1 cellular context compared by ENCODE assay signal in the genomic region with DNA sequence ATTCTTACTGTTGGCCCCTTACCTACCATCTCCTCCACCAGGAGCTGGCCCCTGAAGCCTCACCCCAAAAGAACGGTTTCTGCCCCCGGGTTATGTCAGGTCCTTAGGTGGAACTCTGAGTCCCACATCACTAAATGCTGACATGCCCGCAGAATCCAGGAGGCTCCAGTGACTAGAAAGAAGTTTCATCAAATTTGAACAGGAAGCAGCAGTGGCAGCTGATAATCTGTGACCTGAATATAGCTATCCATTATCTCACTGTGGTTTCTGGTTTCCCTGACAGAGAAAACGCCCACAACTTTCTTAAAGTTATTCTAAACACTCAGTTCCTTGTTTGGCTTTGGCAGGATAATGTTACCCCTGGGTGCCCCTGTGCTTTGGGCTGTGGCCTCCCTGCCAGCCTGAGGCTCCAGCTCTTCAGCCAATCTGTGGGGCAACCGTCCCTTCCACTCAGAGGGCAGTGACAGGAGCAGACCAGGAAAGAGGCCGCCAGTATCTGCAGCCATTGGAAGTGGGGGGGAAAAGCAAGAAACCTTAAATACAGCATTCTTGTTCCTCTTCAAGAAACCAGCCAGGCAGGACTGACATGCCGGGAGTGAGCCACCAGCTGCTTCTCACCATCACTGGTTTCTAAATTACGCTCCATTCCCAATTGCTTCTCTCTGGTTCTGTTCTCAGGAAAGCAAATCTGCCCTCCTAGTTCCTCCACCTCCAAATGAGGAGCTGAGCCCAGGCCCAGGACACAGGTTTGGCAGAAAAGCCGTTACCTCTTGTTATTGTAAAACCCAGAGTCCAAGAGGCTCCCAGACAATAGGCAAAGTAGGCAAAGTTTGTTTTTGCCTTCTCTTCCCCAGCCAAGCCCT.
A peak's percentile ranks its signal among the peaks of the same experiment; 100 is the strongest.
TF ChIP-seq lines count a peak whose summit lies in the region.

No MANE protein-coding gene starts in this region.

TF ChIP-seq in K562, 482 proteins besides CTCF, POLR2A, EP300 and RAD21 (continued from another document and continues in another):
- TF ChIP-seq, protein P1, sequence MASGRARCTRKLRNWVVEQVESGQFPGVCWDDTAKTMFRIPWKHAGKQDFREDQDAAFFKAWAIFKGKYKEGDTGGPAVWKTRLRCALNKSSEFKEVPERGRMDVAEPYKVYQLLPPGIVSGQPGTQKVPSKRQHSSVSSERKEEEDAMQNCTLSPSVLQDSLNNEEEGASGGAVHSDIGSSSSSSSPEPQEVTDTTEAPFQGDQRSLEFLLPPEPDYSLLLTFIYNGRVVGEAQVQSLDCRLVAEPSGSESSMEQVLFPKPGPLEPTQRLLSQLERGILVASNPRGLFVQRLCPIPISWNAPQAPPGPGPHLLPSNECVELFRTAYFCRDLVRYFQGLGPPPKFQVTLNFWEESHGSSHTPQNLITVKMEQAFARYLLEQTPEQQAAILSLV (tag; IDR thresholded peaks at IDR 0.05) = no peak
- no peak for TF ChIP-seq MYBL2 (IDR thresholded peaks at IDR 0.05; ENCODE audit: low read depth)
- TF ChIP-seq MYBL2 (CRISPR knock-in tag; IDR thresholded peaks at IDR 0.05; ENCODE audit: borderline replicate concordance) = no peak
- TF ChIP-seq, protein P2, sequence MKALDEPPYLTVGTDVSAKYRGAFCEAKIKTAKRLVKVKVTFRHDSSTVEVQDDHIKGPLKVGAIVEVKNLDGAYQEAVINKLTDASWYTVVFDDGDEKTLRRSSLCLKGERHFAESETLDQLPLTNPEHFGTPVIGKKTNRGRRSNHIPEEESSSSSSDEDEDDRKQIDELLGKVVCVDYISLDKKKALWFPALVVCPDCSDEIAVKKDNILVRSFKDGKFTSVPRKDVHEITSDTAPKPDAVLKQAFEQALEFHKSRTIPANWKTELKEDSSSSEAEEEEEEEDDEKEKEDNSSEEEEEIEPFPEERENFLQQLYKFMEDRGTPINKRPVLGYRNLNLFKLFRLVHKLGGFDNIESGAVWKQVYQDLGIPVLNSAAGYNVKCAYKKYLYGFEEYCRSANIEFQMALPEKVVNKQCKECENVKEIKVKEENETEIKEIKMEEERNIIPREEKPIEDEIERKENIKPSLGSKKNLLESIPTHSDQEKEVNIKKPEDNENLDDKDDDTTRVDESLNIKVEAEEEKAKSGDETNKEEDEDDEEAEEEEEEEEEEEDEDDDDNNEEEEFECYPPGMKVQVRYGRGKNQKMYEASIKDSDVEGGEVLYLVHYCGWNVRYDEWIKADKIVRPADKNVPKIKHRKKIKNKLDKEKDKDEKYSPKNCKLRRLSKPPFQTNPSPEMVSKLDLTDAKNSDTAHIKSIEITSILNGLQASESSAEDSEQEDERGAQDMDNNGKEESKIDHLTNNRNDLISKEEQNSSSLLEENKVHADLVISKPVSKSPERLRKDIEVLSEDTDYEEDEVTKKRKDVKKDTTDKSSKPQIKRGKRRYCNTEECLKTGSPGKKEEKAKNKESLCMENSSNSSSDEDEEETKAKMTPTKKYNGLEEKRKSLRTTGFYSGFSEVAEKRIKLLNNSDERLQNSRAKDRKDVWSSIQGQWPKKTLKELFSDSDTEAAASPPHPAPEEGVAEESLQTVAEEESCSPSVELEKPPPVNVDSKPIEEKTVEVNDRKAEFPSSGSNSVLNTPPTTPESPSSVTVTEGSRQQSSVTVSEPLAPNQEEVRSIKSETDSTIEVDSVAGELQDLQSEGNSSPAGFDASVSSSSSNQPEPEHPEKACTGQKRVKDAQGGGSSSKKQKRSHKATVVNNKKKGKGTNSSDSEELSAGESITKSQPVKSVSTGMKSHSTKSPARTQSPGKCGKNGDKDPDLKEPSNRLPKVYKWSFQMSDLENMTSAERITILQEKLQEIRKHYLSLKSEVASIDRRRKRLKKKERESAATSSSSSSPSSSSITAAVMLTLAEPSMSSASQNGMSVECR (CRISPR knock-in tag; IDR thresholded peaks at IDR 0.05) = no peak
- TF ChIP-seq RFX1 (IDR thresholded peaks at IDR 0.05) = no peak; the same call in 1 of the 2 replicates
- no peak for TF ChIP-seq ZC3H11A (IDR thresholded peaks at IDR 0.05; ENCODE audit: low read depth, low read length)
- no peak for TF ChIP-seq TAF9B (IDR thresholded peaks at IDR 0.05; ENCODE audit: partially characterized antibody)
- peak; percentile 7 for TF ChIP-seq RBM25 (IDR thresholded peaks at IDR 0.05; ENCODE audit: low read depth, low read length, severe bottlenecking)
- TF ChIP-seq GTF2A2 (tag; IDR thresholded peaks at IDR 0.05) = no peak
- TF ChIP-seq, protein P3, sequence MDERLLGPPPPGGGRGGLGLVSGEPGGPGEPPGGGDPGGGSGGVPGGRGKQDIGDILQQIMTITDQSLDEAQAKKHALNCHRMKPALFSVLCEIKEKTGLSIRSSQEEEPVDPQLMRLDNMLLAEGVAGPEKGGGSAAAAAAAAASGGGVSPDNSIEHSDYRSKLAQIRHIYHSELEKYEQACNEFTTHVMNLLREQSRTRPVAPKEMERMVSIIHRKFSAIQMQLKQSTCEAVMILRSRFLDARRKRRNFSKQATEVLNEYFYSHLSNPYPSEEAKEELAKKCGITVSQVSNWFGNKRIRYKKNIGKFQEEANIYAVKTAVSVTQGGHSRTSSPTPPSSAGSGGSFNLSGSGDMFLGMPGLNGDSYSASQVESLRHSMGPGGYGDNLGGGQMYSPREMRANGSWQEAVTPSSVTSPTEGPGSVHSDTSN (CRISPR knock-in tag; IDR thresholded peaks at IDR 0.05; ENCODE audit: low read depth) = peak; percentile 47; the same call in 1 of the 2 replicates
- TF ChIP-seq, protein P3 (tag; conservative IDR thresholded peaks at IDR 0.05; ENCODE audit: low read depth) = peak; percentile 92
- TF ChIP-seq, protein P4, sequence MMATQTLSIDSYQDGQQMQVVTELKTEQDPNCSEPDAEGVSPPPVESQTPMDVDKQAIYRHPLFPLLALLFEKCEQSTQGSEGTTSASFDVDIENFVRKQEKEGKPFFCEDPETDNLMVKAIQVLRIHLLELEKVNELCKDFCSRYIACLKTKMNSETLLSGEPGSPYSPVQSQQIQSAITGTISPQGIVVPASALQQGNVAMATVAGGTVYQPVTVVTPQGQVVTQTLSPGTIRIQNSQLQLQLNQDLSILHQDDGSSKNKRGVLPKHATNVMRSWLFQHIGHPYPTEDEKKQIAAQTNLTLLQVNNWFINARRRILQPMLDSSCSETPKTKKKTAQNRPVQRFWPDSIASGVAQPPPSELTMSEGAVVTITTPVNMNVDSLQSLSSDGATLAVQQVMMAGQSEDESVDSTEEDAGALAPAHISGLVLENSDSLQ (IDR thresholded peaks at IDR 0.05) = peak; percentile 91
- TF ChIP-seq NCOA6 (IDR thresholded peaks at IDR 0.05) = no peak
- TF ChIP-seq ZNF212 (CRISPR knock-in tag; IDR thresholded peaks at IDR 0.05) = no peak
- peak; percentile 83; the same call in 1 of the 2 replicates for TF ChIP-seq NCOA1 (IDR thresholded peaks at IDR 0.05; ENCODE audit: low read depth)
- no peak for TF ChIP-seq ZNF583 (CRISPR knock-in tag; IDR thresholded peaks at IDR 0.05)
- 0 out of 2 replicates have a peak, but pooled peaks have one; percentile 85 for TF ChIP-seq DNMT1 (IDR thresholded peaks at IDR 0.05)
- TF ChIP-seq, protein P5, sequence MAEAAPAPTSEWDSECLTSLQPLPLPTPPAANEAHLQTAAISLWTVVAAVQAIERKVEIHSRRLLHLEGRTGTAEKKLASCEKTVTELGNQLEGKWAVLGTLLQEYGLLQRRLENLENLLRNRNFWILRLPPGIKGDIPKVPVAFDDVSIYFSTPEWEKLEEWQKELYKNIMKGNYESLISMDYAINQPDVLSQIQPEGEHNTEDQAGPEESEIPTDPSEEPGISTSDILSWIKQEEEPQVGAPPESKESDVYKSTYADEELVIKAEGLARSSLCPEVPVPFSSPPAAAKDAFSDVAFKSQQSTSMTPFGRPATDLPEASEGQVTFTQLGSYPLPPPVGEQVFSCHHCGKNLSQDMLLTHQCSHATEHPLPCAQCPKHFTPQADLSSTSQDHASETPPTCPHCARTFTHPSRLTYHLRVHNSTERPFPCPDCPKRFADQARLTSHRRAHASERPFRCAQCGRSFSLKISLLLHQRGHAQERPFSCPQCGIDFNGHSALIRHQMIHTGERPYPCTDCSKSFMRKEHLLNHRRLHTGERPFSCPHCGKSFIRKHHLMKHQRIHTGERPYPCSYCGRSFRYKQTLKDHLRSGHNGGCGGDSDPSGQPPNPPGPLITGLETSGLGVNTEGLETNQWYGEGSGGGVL (CRISPR knock-in tag; IDR thresholded peaks at IDR 0.05) = no peak
- TF ChIP-seq, protein P6, sequence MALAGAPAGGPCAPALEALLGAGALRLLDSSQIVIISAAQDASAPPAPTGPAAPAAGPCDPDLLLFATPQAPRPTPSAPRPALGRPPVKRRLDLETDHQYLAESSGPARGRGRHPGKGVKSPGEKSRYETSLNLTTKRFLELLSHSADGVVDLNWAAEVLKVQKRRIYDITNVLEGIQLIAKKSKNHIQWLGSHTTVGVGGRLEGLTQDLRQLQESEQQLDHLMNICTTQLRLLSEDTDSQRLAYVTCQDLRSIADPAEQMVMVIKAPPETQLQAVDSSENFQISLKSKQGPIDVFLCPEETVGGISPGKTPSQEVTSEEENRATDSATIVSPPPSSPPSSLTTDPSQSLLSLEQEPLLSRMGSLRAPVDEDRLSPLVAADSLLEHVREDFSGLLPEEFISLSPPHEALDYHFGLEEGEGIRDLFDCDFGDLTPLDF (CRISPR knock-in tag; IDR thresholded peaks at IDR 0.05) = no peak
- TF ChIP-seq PTTG1 (tag; IDR thresholded peaks at IDR 0.05; ENCODE audit: low read depth) = no peak
- TF ChIP-seq PTRF (tag; IDR thresholded peaks at IDR 0.05) = no peak
- TF ChIP-seq, protein P7, sequence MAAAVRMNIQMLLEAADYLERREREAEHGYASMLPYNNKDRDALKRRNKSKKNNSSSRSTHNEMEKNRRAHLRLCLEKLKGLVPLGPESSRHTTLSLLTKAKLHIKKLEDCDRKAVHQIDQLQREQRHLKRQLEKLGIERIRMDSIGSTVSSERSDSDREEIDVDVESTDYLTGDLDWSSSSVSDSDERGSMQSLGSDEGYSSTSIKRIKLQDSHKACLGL (CRISPR knock-in tag; IDR thresholded peaks at IDR 0.05; ENCODE audit: borderline replicate concordance, poor library complexity, severe bottlenecking) = no peak
- TF ChIP-seq ZFX (CRISPR knock-in tag; IDR thresholded peaks at IDR 0.05) = no peak
- TF ChIP-seq POU5F1 (IDR thresholded peaks at IDR 0.05; ENCODE audit: borderline replicate concordance, low read depth, low read length, partially characterized antibody) = no peak
- TF ChIP-seq, protein P8, sequence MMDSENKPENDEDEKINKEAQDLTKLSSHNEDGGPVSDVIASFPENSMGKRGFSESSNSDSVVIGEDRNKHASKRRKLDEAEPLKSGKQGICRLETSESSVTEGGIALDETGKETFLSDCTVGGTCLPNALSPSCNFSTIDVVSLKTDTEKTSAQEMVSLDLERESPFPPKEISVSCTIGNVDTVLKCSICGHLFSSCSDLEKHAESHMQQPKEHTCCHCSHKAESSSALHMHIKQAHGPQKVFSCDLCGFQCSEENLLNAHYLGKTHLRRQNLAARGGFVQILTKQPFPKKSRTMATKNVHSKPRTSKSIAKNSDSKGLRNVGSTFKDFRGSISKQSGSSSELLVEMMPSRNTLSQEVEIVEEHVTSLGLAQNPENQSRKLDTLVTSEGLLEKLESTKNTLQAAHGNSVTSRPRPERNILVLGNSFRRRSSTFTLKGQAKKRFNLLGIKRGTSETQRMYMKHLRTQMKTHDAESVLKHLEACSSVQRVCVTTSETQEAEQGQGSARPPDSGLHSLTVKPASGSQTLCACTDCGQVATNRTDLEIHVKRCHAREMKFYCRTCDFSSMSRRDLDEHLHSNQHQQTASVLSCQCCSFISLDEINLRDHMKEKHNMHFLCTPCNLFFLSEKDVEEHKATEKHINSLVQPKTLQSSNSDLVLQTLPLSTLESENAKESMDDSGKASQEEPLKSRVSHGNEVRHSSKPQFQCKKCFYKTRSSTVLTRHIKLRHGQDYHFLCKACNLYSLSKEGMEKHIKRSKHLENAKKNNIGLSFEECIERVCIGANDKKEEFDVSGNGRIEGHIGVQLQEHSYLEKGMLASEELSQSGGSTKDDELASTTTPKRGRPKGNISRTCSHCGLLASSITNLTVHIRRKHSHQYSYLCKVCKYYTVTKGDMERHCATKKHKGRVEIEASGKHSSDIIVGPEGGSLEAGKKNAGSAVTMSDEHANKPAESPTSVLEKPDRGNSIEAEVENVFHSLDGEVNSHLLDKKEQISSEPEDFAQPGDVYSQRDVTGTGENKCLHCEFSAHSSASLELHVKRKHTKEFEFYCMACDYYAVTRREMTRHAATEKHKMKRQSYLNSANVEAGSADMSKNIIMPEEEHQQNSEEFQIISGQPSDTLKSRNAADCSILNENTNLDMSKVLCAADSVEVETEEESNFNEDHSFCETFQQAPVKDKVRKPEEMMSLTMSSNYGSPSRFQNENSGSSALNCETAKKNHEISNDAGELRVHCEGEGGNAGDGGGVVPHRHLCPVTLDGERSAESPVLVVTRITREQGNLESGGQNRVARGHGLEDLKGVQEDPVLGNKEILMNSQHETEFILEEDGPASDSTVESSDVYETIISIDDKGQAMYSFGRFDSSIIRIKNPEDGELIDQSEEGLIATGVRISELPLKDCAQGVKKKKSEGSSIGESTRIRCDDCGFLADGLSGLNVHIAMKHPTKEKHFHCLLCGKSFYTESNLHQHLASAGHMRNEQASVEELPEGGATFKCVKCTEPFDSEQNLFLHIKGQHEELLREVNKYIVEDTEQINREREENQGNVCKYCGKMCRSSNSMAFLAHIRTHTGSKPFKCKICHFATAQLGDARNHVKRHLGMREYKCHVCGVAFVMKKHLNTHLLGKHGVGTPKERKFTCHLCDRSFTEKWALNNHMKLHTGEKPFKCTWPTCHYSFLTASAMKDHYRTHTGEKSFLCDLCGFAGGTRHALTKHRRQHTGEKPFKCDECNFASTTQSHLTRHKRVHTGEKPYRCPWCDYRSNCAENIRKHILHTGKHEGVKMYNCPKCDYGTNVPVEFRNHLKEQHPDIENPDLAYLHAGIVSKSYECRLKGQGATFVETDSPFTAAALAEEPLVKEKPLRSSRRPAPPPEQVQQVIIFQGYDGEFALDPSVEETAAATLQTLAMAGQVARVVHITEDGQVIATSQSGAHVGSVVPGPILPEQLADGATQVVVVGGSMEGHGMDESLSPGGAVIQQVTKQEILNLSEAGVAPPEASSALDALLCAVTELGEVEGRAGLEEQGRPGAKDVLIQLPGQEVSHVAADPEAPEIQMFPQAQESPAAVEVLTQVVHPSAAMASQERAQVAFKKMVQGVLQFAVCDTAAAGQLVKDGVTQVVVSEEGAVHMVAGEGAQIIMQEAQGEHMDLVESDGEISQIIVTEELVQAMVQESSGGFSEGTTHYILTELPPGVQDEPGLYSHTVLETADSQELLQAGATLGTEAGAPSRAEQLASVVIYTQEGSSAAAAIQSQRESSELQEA (IDR thresholded peaks at IDR 0.05; ENCODE audit: low read depth) = no peak
